Comparison of ENCODE assay signal across 15 cellular contexts in the genomic region with DNA sequence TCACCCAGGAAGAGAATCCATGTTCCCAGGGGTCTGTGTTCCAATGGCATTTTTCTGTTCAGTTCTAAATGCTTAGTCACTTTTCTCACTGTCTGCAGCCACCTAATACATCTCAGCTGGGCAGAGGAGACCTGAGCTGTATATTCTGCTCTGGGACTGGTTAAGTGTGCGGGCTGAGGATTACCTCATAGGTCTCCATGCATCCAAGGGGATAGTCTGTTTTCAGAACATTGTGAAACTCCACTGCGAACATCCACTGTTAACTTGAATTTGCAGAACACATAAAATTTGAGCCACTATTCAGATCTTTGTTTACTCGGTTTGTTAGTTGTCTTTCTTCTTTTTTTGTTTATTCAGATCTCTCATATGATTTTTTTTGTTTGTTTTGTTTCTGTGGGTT.
DNase-seq lines count a peak whose midpoint lies in the region; TF ChIP-seq lines count a peak whose summit lies in the region.
"Had no signal": no experiment of that assay in that cellular context is flagged by ENCODE, and none has a peak within 500 bp of the region (broad histone marks: within the 10 kb centered on the region; RNA-seq: fewer than 3 reads in every experiment).

No MANE protein-coding gene starts in this region.

- no peaks in the 10 kb centered on the region for H4K20me1 ChIP-seq in SK-N-SH (ENCODE audit: insufficient read depth)
- H4K20me1 ChIP-seq: BLaER1 had no signal

- 9% methylated on average over 3 of the region's 3 CpGs for WGBS in SK-N-SH (ENCODE audit: low lambda C conversion rate)

- peak overlapping the region; percentile 26; the same call in 1 of the 2 replicates for H2AFZ ChIP-seq in SK-N-SH (ENCODE audit: low read depth)

- POLR2A ChIA-PET in SK-N-SH (lab: Yijun Ruan, JAX), result no interaction called here

- CTCF ChIA-PET in SK-N-SH (lab: Yijun Ruan, JAX), result no interaction called here

- H3F3A ChIP-seq in SK-N-SH (replicated peaks; ENCODE audit: insufficient read depth), result no peaks in the 10 kb centered on the region

- no peaks in the 10 kb centered on the region for H3K79me2 ChIP-seq in SK-N-SH (ENCODE audit: insufficient read depth)

- H3K9me3 ChIP-seq in SK-N-SH, result no peaks in the 10 kb centered on the region
- H3K9me3 ChIP-seq: BLaER1, uterus had no signal

- H3K4me1 ChIP-seq in SK-N-SH (ENCODE audit: control insufficient read depth in 1 of 2, insufficient read depth in 2 of 2, low read depth in 1 of 2, low read length in 1 of 2), result no peaks in the 10 kb centered on the region
- H3K4me1 ChIP-seq: BLaER1, uterus had no signal

- H3K4me2 ChIP-seq in SK-N-SH, result no peak overlapping the region
- H3K4me2 ChIP-seq: BLaER1 had no signal

- peak overlapping the region in 1 of 2 experiments; percentile 14; a peak in 1 of 4 replicates for H3K27ac ChIP-seq in SK-N-SH (ENCODE audit: low read depth in 2 of 2, low read length in 1 of 2)
- H3K27ac ChIP-seq: BLaER1, SK-N-MC, uterus had no signal

- no peak for TF ChIP-seq RAD21 in SK-N-SH (IDR thresholded peaks at IDR 0.05; ENCODE audit: low read length)

- H3K4me3 ChIP-seq in AG10803 (ENCODE audit: low read length) (no peak overlapping the region), SK-N-SH (ENCODE audit: low read depth in 2 of 2, low read length in 1 of 2) (no peak overlapping the region), fibroblast of the aortic adventitia (ENCODE audit: low read depth, low read length) (no peak overlapping the region)
- H3K4me3 ChIP-seq: BLaER1, SK-N-MC, uterus had no signal

- H3K9me2 ChIP-seq in SK-N-SH, result no peaks in the 10 kb centered on the region

- TF ChIP-seq CTCF in AG10803 (conservative IDR thresholded peaks at IDR 0.05; ENCODE audit: low read length) (no peak), SK-N-SH (IDR thresholded peaks at IDR 0.05) (no peak), fibroblast of the aortic adventitia (IDR thresholded peaks at IDR 0.05; ENCODE audit: insufficient read depth, low read length) (no peak)

- H3K9ac ChIP-seq in SK-N-SH, result no peak overlapping the region
- H3K9ac ChIP-seq: BLaER1 had no signal

- no peaks in the 10 kb centered on the region for H3K36me3 ChIP-seq in SK-N-SH (replicated peaks in 1 of 2; ENCODE audit: control insufficient read depth in 1 of 2, insufficient read depth in 2 of 2, low read length in 1 of 2)
- H3K36me3 ChIP-seq: BLaER1, uterus had no signal

- TF ChIP-seq EP300 in SK-N-SH (IDR thresholded peaks at IDR 0.05; ENCODE audit: borderline replicate concordance in 1 of 2, low read depth in 1 of 2, low read length in 1 of 2), result no peak

- H3K27me3 ChIP-seq in SK-N-SH (ENCODE audit: insufficient read depth), result 0 out of 2 replicates have a peak, but pooled peaks cover 3% of the 10 kb centered on the region
- H3K27me3 ChIP-seq: BLaER1, uterus had no signal

- peak; percentile 83 for DNase-seq in AG10803 (ENCODE audit: low read depth)
- DNase-seq in H4 (ENCODE audit: low spot score), result peak; percentile 88
- no peak for DNase-seq in SK-N-SH
- DNase-seq in fibroblast of the aortic adventitia (ENCODE audit: low read depth), result peak; percentile 42
- DNase-seq in LoVo (ENCODE audit: low spot score), result no peak
- no peak for DNase-seq in NCI-H524 treated with DMSO at 0.1 percent for 48 hours (lab: John Stamatoyannopoulos, UW)
- DNase-seq in NCI-H2081 treated with DMSO at 0.1 percent for 48 hours (lab: John Stamatoyannopoulos, UW), result no peak
- no peak for DNase-seq in NCI-H446 (lab: John Stamatoyannopoulos, UW)
- DNase-seq: activated T-cell treated with anti-CD3 and anti-CD28 coated beads, Interleukin-2, amount 50 U/mL, for 4 hours; DMS79; kidney glomerular epithelial cell; NCI-H446 treated with DMSO at 0.1 percent for 48 hours; uterus had no signal

TF ChIP-seq in SK-N-SH, 30 proteins besides CTCF, POLR2A, EP300 and RAD21:
- TF ChIP-seq TCF12 (IDR thresholded peaks at IDR 0.05), result peak; percentile 25; the same call in 1 of the 2 replicates
- no peak for TF ChIP-seq SIN3A (IDR thresholded peaks at IDR 0.05; ENCODE audit: borderline replicate concordance, low read depth, low read length)

Comparison
In these comparisons a context has a peak if more than half of its experiments do, and no peak if none do; other contexts are left out.
1. DNase-seq: peak in AG10803 (single experiment), H4 (single experiment) and fibroblast of the aortic adventitia (single experiment); none in SK-N-SH (single experiment), LoVo (single experiment), NCI-H524 treated with DMSO at 0.1 percent for 48 hours (single experiment), NCI-H2081 treated with DMSO at 0.1 percent for 48 hours (single experiment) and NCI-H446 (0 of 2).